8 cellular contexts compared by ENCODE assay signal in genomic region chr14:105525861-105526780, GRCh38. TPM values are rescaled to one million over a fixed set of nuclear protein-coding genes. Genes with fewer than 3 reads are reported as not detected.
DNase-seq lines count a peak whose midpoint lies in the region; ATAC-seq and TF ChIP-seq lines count a peak whose summit lies in the region.

Gene TMEM121 (plus strand): TSS chr14:105526583. CDS start chr14:105528835, 2,252 bp downstream.

- intact Hi-C loops in activated CD4-positive, alpha-beta memory T cell treated with anti-CD3 and anti-CD28 coated beads for 36 hours (cut with micrococcal nuclease): loop anchor here (10.0 kb wide), 1 partner anchor 51 kb away; the partner anchor contains the start of gene CRIP2
- intact Hi-C loops in esophagus muscularis mucosa (cut with DNase I): no loop called here
- intact Hi-C loops in vagina (cut with DNase I): loop anchor here (10.0 kb wide), 1 partner anchor 81 kb away; no protein-coding TSS in a partner anchor

- POLR2A ChIA-PET in activated CD4-positive, alpha-beta memory T cell treated with anti-CD3 and anti-CD28 coated beads for 36 hours (lab: Charles Lee): no interaction called here

- no peak for TF ChIP-seq CTCF in esophagus muscularis mucosa (IDR thresholded peaks at IDR 0.05)
- no peak for TF ChIP-seq CTCF in vagina (IDR thresholded peaks at IDR 0.05)

- H3K4me3 ChIP-seq in esophagus muscularis mucosa: peak within 1 kb of the TSS; percentile 66 to 83 (median 77)
- peak within 1 kb of the TSS; percentile 67 to 76 for H3K4me3 ChIP-seq in vagina

- H3K9me3 ChIP-seq in esophagus muscularis mucosa: no peaks in the 10 kb centered on the region
- H3K9me3 ChIP-seq in vagina: no peaks in the 10 kb centered on the region

- H3K9me3 Mint-ChIP-seq in activated CD4-positive, alpha-beta memory T cell treated with anti-CD3 and anti-CD28 coated beads for 36 hours: no peaks in the 10 kb centered on the region
- no peaks in the 10 kb centered on the region for H3K9me3 Mint-ChIP-seq in natural killer cell treated with Interleukin-12 subunit alpha and Interleukin-12 subunit beta and Interleukin-15 and Interleukin-18, amount 100 ng/mL, for 72 hours

- DNase-seq in stimulated activated CD4-positive, alpha-beta T cell treated with anti-CD3 and anti-CD28 coated beads, Interleukin-12 subunit alpha, Interleukin-12 subunit beta, amount 100 ng/mL, for 4 hours: peak; percentile 37
- DNase-seq in stimulated activated CD4-positive, alpha-beta T cell treated with anti-CD3 and anti-CD28 coated beads, Interleukin-4, amount 100 ng/mL, for 24 hours: no peak
- DNase-seq in activated CD4-positive, alpha-beta memory T cell treated with anti-CD3 and anti-CD28 coated beads for 36 hours: peak; percentile 51
- no peak for DNase-seq in esophagus muscularis mucosa (ENCODE audit: extremely low spot score)
- no peak for DNase-seq in natural killer cell treated with Interleukin-12 subunit alpha and Interleukin-12 subunit beta and Interleukin-15 and Interleukin-18, amount 100 ng/mL, for 72 hours (ENCODE audit: low spot score)
- DNase-seq in vagina (ENCODE audit: extremely low spot score in 2 of 2): no peak
- DNase-seq in activated gamma-delta T cell treated with Interleukin-2 at 50 U/mL for 16 hours: no peak
- DNase-seq in NCI-H82 (lab: John Stamatoyannopoulos, UW): no peak

- H3K4me3 Mint-ChIP-seq in activated CD4-positive, alpha-beta memory T cell treated with anti-CD3 and anti-CD28 coated beads for 36 hours: peak within 1 kb of the TSS; percentile 75
- H3K4me3 Mint-ChIP-seq in natural killer cell treated with Interleukin-12 subunit alpha and Interleukin-12 subunit beta and Interleukin-15 and Interleukin-18, amount 100 ng/mL, for 72 hours: peak within 1 kb of the TSS; percentile 76

- CTCF ChIA-PET in activated CD4-positive, alpha-beta memory T cell treated with anti-CD3 and anti-CD28 coated beads for 36 hours (lab: Charles Lee): no interaction called here

- H3K4me1 Mint-ChIP-seq in activated CD4-positive, alpha-beta memory T cell treated with anti-CD3 and anti-CD28 coated beads for 36 hours (ENCODE audit: low read depth): peaks cover 20% of the 10 kb centered on the region
- peaks cover 9 to 14% of the 10 kb centered on the region in 2 donors for H3K4me1 Mint-ChIP-seq in natural killer cell treated with Interleukin-12 subunit alpha and Interleukin-12 subunit beta and Interleukin-15 and Interleukin-18, amount 100 ng/mL, for 72 hours (ENCODE audit: low read depth in 2 of 2)

- peak; percentile 25 to 66 for ATAC-seq in natural killer cell treated with Interleukin-12 subunit alpha and Interleukin-12 subunit beta and Interleukin-15 and Interleukin-18, amount 100 ng/mL, for 72 hours

- TF ChIP-seq POLR2A in esophagus muscularis mucosa (IDR thresholded peaks at IDR 0.05; ENCODE audit: low read depth): no peak
- no peak for TF ChIP-seq POLR2A in vagina (IDR thresholded peaks at IDR 0.05)

- 4% methylated on average over 14 of the region's 89 CpGs for WGBS in esophagus muscularis mucosa

- peaks cover 2% of the 10 kb centered on the region for H3K27me3 Mint-ChIP-seq in activated CD4-positive, alpha-beta memory T cell treated with anti-CD3 and anti-CD28 coated beads for 36 hours
- H3K27me3 Mint-ChIP-seq in natural killer cell treated with Interleukin-12 subunit alpha and Interleukin-12 subunit beta and Interleukin-15 and Interleukin-18, amount 100 ng/mL, for 72 hours: peaks cover 0 to 12% of the 10 kb centered on the region in 2 donors

- H3K36me3 ChIP-seq in esophagus muscularis mucosa: peaks cover 0 to 19% (median 0%) of the 10 kb centered on the region in 4 donors
- H3K36me3 ChIP-seq in vagina: no peaks in the 10 kb centered on the region

- no peaks in the 10 kb centered on the region for H3K36me3 Mint-ChIP-seq in activated CD4-positive, alpha-beta memory T cell treated with anti-CD3 and anti-CD28 coated beads for 36 hours
- no peaks in the 10 kb centered on the region for H3K36me3 Mint-ChIP-seq in natural killer cell treated with Interleukin-12 subunit alpha and Interleukin-12 subunit beta and Interleukin-15 and Interleukin-18, amount 100 ng/mL, for 72 hours

- H3K27ac ChIP-seq in esophagus muscularis mucosa (replicated peaks in 1 of 4) (peak within 1 kb of the TSS; percentile 22 to 68 (median 61)), vagina (peak within 1 kb of the TSS; percentile 44)

- peaks cover 0 to 23% (median 0%) of the 10 kb centered on the region in 4 donors for H3K27me3 ChIP-seq in esophagus muscularis mucosa
- no peaks in the 10 kb centered on the region for H3K27me3 ChIP-seq in vagina

- TF ChIP-seq EP300 in esophagus muscularis mucosa (IDR thresholded peaks at IDR 0.05): no peak

- peak within 1 kb of the TSS; percentile 23 for H3K27ac Mint-ChIP-seq in activated CD4-positive, alpha-beta memory T cell treated with anti-CD3 and anti-CD28 coated beads for 36 hours
- H3K27ac Mint-ChIP-seq in natural killer cell treated with Interleukin-12 subunit alpha and Interleukin-12 subunit beta and Interleukin-15 and Interleukin-18, amount 100 ng/mL, for 72 hours: no peak within 1 kb of the TSS

- H3K4me1 ChIP-seq in esophagus muscularis mucosa (peaks cover 27 to 49% (median 40%) of the 10 kb centered on the region in 4 donors), vagina (peaks cover 30% of the 10 kb centered on the region)

RNA-seq across cellular contexts. Expression of gene TMEM121, which starts in this region (rescaled TPM):
- 10 to 100 TPM in 1 of 2 experiments, 1 to 10 TPM in 1; 9.7 to 10.2 TPM for total RNA-seq in activated CD4-positive, alpha-beta memory T cell treated with anti-CD3 and anti-CD28 coated beads for 36 hours
- total RNA-seq in esophagus muscularis mucosa (10 to 100 TPM in 1 of 4 donors, 1 to 10 TPM in 3; 2.9 to 13.0 (median 5.4) TPM), vagina (9.3 TPM)
- 1 to 10 TPM; 1.8 to 4.2 TPM for total RNA-seq in natural killer cell treated with Interleukin-12 subunit alpha and Interleukin-12 subunit beta and Interleukin-15 and Interleukin-18, amount 100 ng/mL, for 72 hours

Comparison
In these comparisons a context has a peak if more than half of its experiments do, and no peak if none do; other contexts are left out.
1. DNase-seq: peak in stimulated activated CD4-positive, alpha-beta T cell treated with anti-CD3 and anti-CD28 coated beads, Interleukin-12 subunit alpha, Interleukin-12 subunit beta, amount 100 ng/mL, for 4 hours (single experiment) and activated CD4-positive, alpha-beta memory T cell treated with anti-CD3 and anti-CD28 coated beads for 36 hours (single experiment); none in stimulated activated CD4-positive, alpha-beta T cell treated with anti-CD3 and anti-CD28 coated beads, Interleukin-4, amount 100 ng/mL, for 24 hours (single experiment), esophagus muscularis mucosa (single experiment), natural killer cell treated with Interleukin-12 subunit alpha and Interleukin-12 subunit beta and Interleukin-15 and Interleukin-18, amount 100 ng/mL, for 72 hours (single experiment), vagina (0 of 2), activated gamma-delta T cell treated with Interleukin-2 at 50 U/mL for 16 hours (single experiment) and NCI-H82 (single experiment).